ENCODE assay signal across 8 cellular contexts in genomic region chr20:35773154-35773751, GRCh38. TPM values are rescaled to one million over a fixed set of nuclear protein-coding genes. Genes with fewer than 3 reads are reported as not detected.
DNase-seq lines count a peak whose midpoint lies in the region; ATAC-seq and TF ChIP-seq lines count a peak whose summit lies in the region.

No MANE protein-coding gene starts in this region.

- no peak overlapping the region for H2AFZ ChIP-seq in neuron (ENCODE audit: low read depth, low read length)

- H3K9me3 Mint-ChIP-seq in activated CD4-positive, alpha-beta T cell treated with anti-CD3 and anti-CD28 coated beads, Interleukin-2, amount 10 ng/mL, durations not matched to agents 7 days and 5 days = peaks cover 7% of the 10 kb centered on the region

- peak; percentile 60 to 65 for DNase-seq in AML-193 (lab: John Stamatoyannopoulos, UW)
- DNase-seq in activated CD4-positive, alpha-beta T cell treated with anti-CD3 and anti-CD28 coated beads, Interleukin-2, amount 10 ng/mL, durations not matched to agents 7 days and 5 days = peak; percentile 58
- no peak for DNase-seq in epithelial cell of proximal tubule (ENCODE audit: low read depth)
- no peak for DNase-seq in HEK293T (ENCODE audit: extremely low spot score)
- no peak for DNase-seq in DMS153 treated with DMSO at 0.1 percent for 48 hours (lab: John Stamatoyannopoulos, UW; ENCODE audit: unreplicated experiment)

- H3K9ac ChIP-seq in HUES48 (ENCODE audit: low read depth, low read length) = peak overlapping the region; percentile 30; the same call in 1 of the 2 replicates

- POLR2A ChIA-PET in activated CD4-positive, alpha-beta T cell treated with anti-CD3 and anti-CD28 coated beads, Interleukin-2, amount 10 ng/mL, durations not matched to agents 7 days and 5 days (lab: Charles Lee) = interaction anchor here (2.5 kb wide), 1 partner anchor 30 kb away, joined by 32 read pairs; the partner anchor contains the start of gene RBM39
- POLR2A ChIA-PET in HEK293T (lab: Yijun Ruan, JAX) = no interaction called here

- no peak for TF ChIP-seq CTCF in epithelial cell of proximal tubule (conservative IDR thresholded peaks at IDR 0.05; ENCODE audit: low read depth, low read length)

- peak overlapping the region; percentile 8 for H3K27ac ChIP-seq in HUES48 (ENCODE audit: low read depth, low read length)

- H3K36me3 Mint-ChIP-seq in activated CD4-positive, alpha-beta T cell treated with anti-CD3 and anti-CD28 coated beads, Interleukin-2, amount 10 ng/mL, durations not matched to agents 7 days and 5 days (ENCODE audit: low read depth) = peaks cover 36% of the 10 kb centered on the region

- peaks cover 64% of the 10 kb centered on the region for H3K4me1 Mint-ChIP-seq in activated CD4-positive, alpha-beta T cell treated with anti-CD3 and anti-CD28 coated beads, Interleukin-2, amount 10 ng/mL, durations not matched to agents 7 days and 5 days

- H3K9me3 ChIP-seq in HUES48 (ENCODE audit: control insufficient read depth, insufficient read depth, low read length) (no peaks in the 10 kb centered on the region), neuron (ENCODE audit: low read length) (no peaks in the 10 kb centered on the region)

- H3K27me3 ChIP-seq in HUES48 (ENCODE audit: control insufficient read depth, insufficient read depth, low read length) (peaks cover 9% of the 10 kb centered on the region), neuron (ENCODE audit: insufficient read depth, low read length) (no peaks in the 10 kb centered on the region)

- peak overlapping the region; percentile 82 for H3K4me3 Mint-ChIP-seq in activated CD4-positive, alpha-beta T cell treated with anti-CD3 and anti-CD28 coated beads, Interleukin-2, amount 10 ng/mL, durations not matched to agents 7 days and 5 days

- CTCF ChIA-PET in activated CD4-positive, alpha-beta T cell treated with anti-CD3 and anti-CD28 coated beads, Interleukin-2, amount 10 ng/mL, durations not matched to agents 7 days and 5 days (lab: Charles Lee) = interaction anchor here (2.5 kb wide), 1 partner anchor 31 kb away, joined by 13 read pairs; the partner anchor contains the start of gene RBM39
- CTCF ChIA-PET in HEK293T (lab: Yijun Ruan, JAX) = no interaction called here

- no peaks in the 10 kb centered on the region for H3K27me3 Mint-ChIP-seq in activated CD4-positive, alpha-beta T cell treated with anti-CD3 and anti-CD28 coated beads, Interleukin-2, amount 10 ng/mL, durations not matched to agents 7 days and 5 days

- H3K4me1 ChIP-seq in HUES48 (ENCODE audit: control insufficient read depth, insufficient read depth, low read length) (peaks cover 25% of the 10 kb centered on the region), neuron (ENCODE audit: insufficient read depth, low read length) (peaks cover 22% of the 10 kb centered on the region)

- H3K4me3 ChIP-seq in HUES48 (ENCODE audit: low read depth, low read length) (peak overlapping the region; percentile 93), epithelial cell of proximal tubule (ENCODE audit: low read depth, low read length) (peak overlapping the region; percentile 83), neuron (ENCODE audit: low read length) (peak overlapping the region; percentile 94)

- peak overlapping the region; percentile 84 for H3K27ac Mint-ChIP-seq in activated CD4-positive, alpha-beta T cell treated with anti-CD3 and anti-CD28 coated beads, Interleukin-2, amount 10 ng/mL, durations not matched to agents 7 days and 5 days

- no peak for ATAC-seq in GM21528 (IDR thresholded peaks at IDR 0.05; ENCODE audit: low FRiP score, unreplicated experiment)

- H3K36me3 ChIP-seq in HUES48 (ENCODE audit: control insufficient read depth, insufficient read depth, low read length) (peaks cover 9% of the 10 kb centered on the region), neuron (ENCODE audit: insufficient read depth, low read length) (peaks cover 8% of the 10 kb centered on the region)

TF ChIP-seq in HEK293T, 16 proteins besides CTCF, POLR2A, EP300 and RAD21:
- TF ChIP-seq ARNT (IDR thresholded peaks at IDR 0.05) (no peak), HDGF (IDR thresholded peaks at IDR 0.05; ENCODE audit: borderline replicate concordance) (no peak), L3MBTL2 (conservative IDR thresholded peaks at IDR 0.05) (no peak), FOXK2 (IDR thresholded peaks at IDR 0.05) (no peak), LEF1 (IDR thresholded peaks at IDR 0.05; ENCODE audit: borderline replicate concordance) (no peak), CTBP1 (IDR thresholded peaks at IDR 0.05; ENCODE audit: borderline replicate concordance) (no peak), ZNF384 (IDR thresholded peaks at IDR 0.05) (no peak), NFRKB (IDR thresholded peaks at IDR 0.05) (no peak), FOXA1 (IDR thresholded peaks at IDR 0.05) (no peak), ELF4 (IDR thresholded peaks at IDR 0.05) (no peak), FOXM1 (IDR thresholded peaks at IDR 0.05; ENCODE audit: borderline replicate concordance) (no peak), TARDBP (IDR thresholded peaks at IDR 0.05) (no peak), BHLHE40 (IDR thresholded peaks at IDR 0.05; ENCODE audit: borderline replicate concordance) (no peak), SUZ12 (IDR thresholded peaks at IDR 0.05) (no peak), SP1 (IDR thresholded peaks at IDR 0.05) (no peak)
- TF ChIP-seq, protein P1, sequence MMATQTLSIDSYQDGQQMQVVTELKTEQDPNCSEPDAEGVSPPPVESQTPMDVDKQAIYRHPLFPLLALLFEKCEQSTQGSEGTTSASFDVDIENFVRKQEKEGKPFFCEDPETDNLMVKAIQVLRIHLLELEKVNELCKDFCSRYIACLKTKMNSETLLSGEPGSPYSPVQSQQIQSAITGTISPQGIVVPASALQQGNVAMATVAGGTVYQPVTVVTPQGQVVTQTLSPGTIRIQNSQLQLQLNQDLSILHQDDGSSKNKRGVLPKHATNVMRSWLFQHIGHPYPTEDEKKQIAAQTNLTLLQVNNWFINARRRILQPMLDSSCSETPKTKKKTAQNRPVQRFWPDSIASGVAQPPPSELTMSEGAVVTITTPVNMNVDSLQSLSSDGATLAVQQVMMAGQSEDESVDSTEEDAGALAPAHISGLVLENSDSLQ (IDR thresholded peaks at IDR 0.05) = no peak
TF ChIP-seq in HEK293T: peak in this region for 0.

RNA-seq across cellular contexts. Expression of gene PHF20, which starts 1.4 kb away (rescaled TPM):
- 10 to 100 TPM; 47.8 to 49.0 TPM for total RNA-seq in activated CD4-positive, alpha-beta T cell treated with anti-CD3 and anti-CD28 coated beads, Interleukin-2, amount 10 ng/mL, durations not matched to agents 7 days and 5 days
- 19.0 and 28.4 TPM in 2 replicates for total RNA-seq in epithelial cell of proximal tubule

RNA-seq across cellular contexts. Expression of gene RBM39, which starts 31.2 kb away (rescaled TPM):
- 100 to 1,000 TPM; 374 to 396 TPM for total RNA-seq in activated CD4-positive, alpha-beta T cell treated with anti-CD3 and anti-CD28 coated beads, Interleukin-2, amount 10 ng/mL, durations not matched to agents 7 days and 5 days
- total RNA-seq in epithelial cell of proximal tubule = 117 and 148 TPM in 2 replicates

Comparison
In these comparisons a context has a peak if more than half of its experiments do, and no peak if none do; other contexts are left out.
1. DNase-seq: peak in AML-193 (2 of 2) and activated CD4-positive, alpha-beta T cell treated with anti-CD3 and anti-CD28 coated beads, Interleukin-2, amount 10 ng/mL, durations not matched to agents 7 days and 5 days (single experiment); none in epithelial cell of proximal tubule (single experiment), HEK293T (single experiment) and DMS153 treated with DMSO at 0.1 percent for 48 hours (single experiment).
2. Peak in every context shown above with its lines, with median percentiles within 50 percentile points of each other: H3K4me3 ChIP-seq.